Comparison of ENCODE assay signal across 28 cellular contexts in genomic region chr5:40770764-40771163, GRCh38.
"Had no signal": no experiment of that assay in that cellular context is flagged by ENCODE, and none has a peak within 500 bp of the region (broad histone marks: within the 10 kb centered on the region; RNA-seq: fewer than 3 reads in every experiment).

No MANE protein-coding gene starts in this region.

- H3K4me3 ChIP-seq: left ventricle myocardium inferior, lung, neural progenitor cell, psoas muscle, right lobe of liver, smooth muscle cell, stomach, testis, thyroid gland, transverse colon, upper lobe of left lung, vagina had no signal

- H3K9me3 Mint-ChIP-seq: immature natural killer cell; mesothelial cell of epicardium; naive B cell; natural killer cell; nephron progenitor cell; neural progenitor cell; stimulated activated naive B cell treated with anti-CD40 and anti-IgM and Interleukin-4, amounts not matched to agents 10 μg/mL and 1 μg/mL and 100 μg/mL, for 72 hours had no signal

- H3K4me3 Mint-ChIP-seq: immature natural killer cell; mesothelial cell of epicardium; naive B cell; natural killer cell; nephron progenitor cell; neural progenitor cell; stimulated activated naive B cell treated with anti-CD40 and anti-IgM and Interleukin-4, amounts not matched to agents 10 μg/mL and 1 μg/mL and 100 μg/mL, for 72 hours had no signal

- H3K79me2 ChIP-seq: parathyroid adenoma had no signal

- H3K27me3 Mint-ChIP-seq: naive B cell; stimulated activated naive B cell treated with anti-CD40 and anti-IgM and Interleukin-4, amounts not matched to agents 10 μg/mL and 1 μg/mL and 100 μg/mL, for 72 hours had no signal

- H3K27me3 ChIP-seq: neural progenitor cell, neutrophil, right lobe of liver, stomach, testis, thyroid gland, transverse colon, upper lobe of left lung, vagina had no signal

- H3K4me2 ChIP-seq: neural progenitor cell, smooth muscle cell had no signal

- H3K27ac Mint-ChIP-seq: mesothelial cell of epicardium; naive B cell; natural killer cell; nephron progenitor cell; neural progenitor cell; stimulated activated naive B cell treated with anti-CD40 and anti-IgM and Interleukin-4, amounts not matched to agents 10 μg/mL and 1 μg/mL and 100 μg/mL, for 72 hours had no signal

- H3K4me1 ChIP-seq: neural progenitor cell, parathyroid adenoma, psoas muscle, testis, thyroid gland had no signal

- H3K9me3 ChIP-seq: left ventricle myocardium inferior, neutrophil, psoas muscle, right lobe of liver, stomach, testis, thyroid gland, transverse colon, upper lobe of left lung, vagina had no signal

- H3K27ac ChIP-seq: left ventricle myocardium inferior, neural progenitor cell, neutrophil, parathyroid adenoma, psoas muscle, right lobe of liver, stomach, testis, thyroid gland, transverse colon, upper lobe of left lung, vagina had no signal

- H3K9ac ChIP-seq: neural progenitor cell, parathyroid adenoma had no signal

- H3K4me1 Mint-ChIP-seq: neural progenitor cell had no signal

- DNase-seq: hypothalamus; immature natural killer cell; left ventricle myocardium inferior; mesendoderm; naive B cell; natural killer cell; nephron progenitor cell; occipital lobe; psoas muscle; right lobe of liver; stimulated activated CD4-positive, alpha-beta T cell treated with anti-CD3 and anti-CD28 coated beads, Interleukin-15, amount 100 ng/mL, for 24 hours; stimulated activated CD4-positive, alpha-beta T cell treated with anti-CD3 and anti-CD28 coated beads, Interleukin-2, amount 100 ng/mL, for 24 hours; stimulated activated CD4-positive, alpha-beta T cell treated with anti-CD3 and anti-CD28 coated beads, Interleukin-4, amount 100 ng/mL, for 1 hour; stimulated activated naive B cell treated with anti-CD40 and anti-IgM and Interleukin-4, amounts not matched to agents 10 μg/mL and 1 μg/mL and 100 μg/mL, for 72 hours; stimulated activated naive CD8-positive, alpha-beta T cell treated with anti-CD3 and anti-CD28 coated beads, Interleukin-15, Interleukin-2, amounts not matched to agents 100 U/mL and 50 U/mL, for 24 hours; stomach; testis; thyroid gland; transverse colon; upper lobe of left lung had no signal

- FAIRE-seq: islet of Langerhans had no signal

- H2AFZ ChIP-seq: neural progenitor cell, parathyroid adenoma had no signal
